ENCODE assay signal across 1 cellular context in the genomic region with DNA sequence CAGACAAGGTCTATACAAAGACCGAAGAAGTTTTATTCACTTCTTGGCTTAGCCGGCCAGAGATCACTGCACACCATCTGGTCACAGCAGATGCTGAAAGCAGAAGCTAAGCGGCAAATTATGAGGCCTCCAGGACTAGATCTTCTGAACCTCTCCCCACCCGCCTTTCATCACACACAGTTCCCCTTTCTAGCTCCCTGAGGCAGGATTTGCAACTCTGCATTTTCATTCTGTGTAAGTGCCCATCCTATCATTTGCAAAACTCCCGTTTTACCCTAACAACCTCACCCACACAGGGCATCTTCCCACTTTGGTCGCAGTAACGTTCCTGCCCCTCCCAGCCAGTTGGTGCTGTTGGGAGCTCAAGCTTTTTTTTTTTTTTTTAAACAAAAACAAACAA.
A peak's percentile ranks its signal among the peaks of the same experiment; 100 is the strongest.
TF ChIP-seq lines count a peak whose summit lies in the region.

No MANE protein-coding gene starts in this region.

TF ChIP-seq in K562, 482 proteins besides CTCF, POLR2A, EP300 and RAD21 (continued from another document and continues in another):
- no peak for TF ChIP-seq FOXM1 (IDR thresholded peaks at IDR 0.05; ENCODE audit: low read depth)
- no peak for TF ChIP-seq FOXM1 (CRISPR knock-in tag; IDR thresholded peaks at IDR 0.05; ENCODE audit: low read depth)
- TF ChIP-seq, protein P1, sequence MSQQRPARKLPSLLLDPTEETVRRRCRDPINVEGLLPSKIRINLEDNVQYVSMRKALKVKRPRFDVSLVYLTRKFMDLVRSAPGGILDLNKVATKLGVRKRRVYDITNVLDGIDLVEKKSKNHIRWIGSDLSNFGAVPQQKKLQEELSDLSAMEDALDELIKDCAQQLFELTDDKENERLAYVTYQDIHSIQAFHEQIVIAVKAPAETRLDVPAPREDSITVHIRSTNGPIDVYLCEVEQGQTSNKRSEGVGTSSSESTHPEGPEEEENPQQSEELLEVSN (IDR thresholded peaks at IDR 0.05; ENCODE audit: borderline replicate concordance in 1 of 2, extremely low read depth in 1 of 2, insufficient read depth in 1 of 2, insufficient read length in 1 of 2, low read depth in 1 of 2, low read length in 1 of 2, poor library complexity in 1 of 2, severe bottlenecking in 1 of 2), result peak in 1 of 2 experiments; percentile 49
- TF ChIP-seq SNIP1 (IDR thresholded peaks at IDR 0.05; ENCODE audit: low read depth), result no peak
- TF ChIP-seq ZNF830 (CRISPR knock-in tag; IDR thresholded peaks at IDR 0.05), result no peak
- TF ChIP-seq NEUROD1 (IDR thresholded peaks at IDR 0.05; ENCODE audit: borderline replicate concordance, low read depth, low read length, partially characterized antibody), result no peak
- TF ChIP-seq GATAD2A (IDR thresholded peaks at IDR 0.05), result 0 out of 2 replicates have a peak, but pooled peaks have one; percentile 58
- TF ChIP-seq ESRRB (CRISPR knock-in tag; IDR thresholded peaks at IDR 0.05; ENCODE audit: borderline replicate concordance), result no peak
- TF ChIP-seq, protein P2, sequence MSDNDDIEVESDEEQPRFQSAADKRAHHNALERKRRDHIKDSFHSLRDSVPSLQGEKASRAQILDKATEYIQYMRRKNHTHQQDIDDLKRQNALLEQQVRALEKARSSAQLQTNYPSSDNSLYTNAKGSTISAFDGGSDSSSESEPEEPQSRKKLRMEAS (CRISPR knock-in tag; IDR thresholded peaks at IDR 0.05), result no peak
- TF ChIP-seq HEY1 (CRISPR knock-in tag; IDR thresholded peaks at IDR 0.05; ENCODE audit: borderline replicate concordance), result no peak
- TF ChIP-seq ZNF121 (CRISPR knock-in tag; conservative IDR thresholded peaks at IDR 0.05), result no peak
- TF ChIP-seq PCBP2 (IDR thresholded peaks at IDR 0.05; ENCODE audit: low read depth, low read length, poor library complexity, severe bottlenecking), result no peak
- no peak for TF ChIP-seq RBM39 (optimal IDR thresholded peaks at IDR 0.05; ENCODE audit: low read depth, low read length)
- TF ChIP-seq, protein P3, sequence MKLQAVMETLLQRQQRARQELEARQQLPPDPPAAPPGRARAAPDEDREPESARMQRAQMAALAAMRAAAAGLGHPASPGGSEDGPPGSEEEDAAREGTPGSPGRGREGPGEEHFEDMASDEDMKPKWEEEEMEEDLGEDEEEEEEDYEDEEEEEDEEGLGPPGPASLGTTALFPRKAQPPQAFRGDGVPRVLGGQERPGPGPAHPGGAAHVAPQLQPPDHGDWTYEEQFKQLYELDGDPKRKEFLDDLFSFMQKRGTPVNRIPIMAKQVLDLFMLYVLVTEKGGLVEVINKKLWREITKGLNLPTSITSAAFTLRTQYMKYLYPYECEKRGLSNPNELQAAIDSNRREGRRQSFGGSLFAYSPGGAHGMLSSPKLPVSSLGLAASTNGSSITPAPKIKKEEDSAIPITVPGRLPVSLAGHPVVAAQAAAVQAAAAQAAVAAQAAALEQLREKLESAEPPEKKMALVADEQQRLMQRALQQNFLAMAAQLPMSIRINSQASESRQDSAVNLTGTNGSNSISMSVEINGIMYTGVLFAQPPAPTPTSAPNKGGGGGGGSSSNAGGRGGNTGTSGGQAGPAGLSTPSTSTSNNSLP (IDR thresholded peaks at IDR 0.05; ENCODE audit: borderline replicate concordance, low read depth, low read length), result no peak
- TF ChIP-seq, protein P4, sequence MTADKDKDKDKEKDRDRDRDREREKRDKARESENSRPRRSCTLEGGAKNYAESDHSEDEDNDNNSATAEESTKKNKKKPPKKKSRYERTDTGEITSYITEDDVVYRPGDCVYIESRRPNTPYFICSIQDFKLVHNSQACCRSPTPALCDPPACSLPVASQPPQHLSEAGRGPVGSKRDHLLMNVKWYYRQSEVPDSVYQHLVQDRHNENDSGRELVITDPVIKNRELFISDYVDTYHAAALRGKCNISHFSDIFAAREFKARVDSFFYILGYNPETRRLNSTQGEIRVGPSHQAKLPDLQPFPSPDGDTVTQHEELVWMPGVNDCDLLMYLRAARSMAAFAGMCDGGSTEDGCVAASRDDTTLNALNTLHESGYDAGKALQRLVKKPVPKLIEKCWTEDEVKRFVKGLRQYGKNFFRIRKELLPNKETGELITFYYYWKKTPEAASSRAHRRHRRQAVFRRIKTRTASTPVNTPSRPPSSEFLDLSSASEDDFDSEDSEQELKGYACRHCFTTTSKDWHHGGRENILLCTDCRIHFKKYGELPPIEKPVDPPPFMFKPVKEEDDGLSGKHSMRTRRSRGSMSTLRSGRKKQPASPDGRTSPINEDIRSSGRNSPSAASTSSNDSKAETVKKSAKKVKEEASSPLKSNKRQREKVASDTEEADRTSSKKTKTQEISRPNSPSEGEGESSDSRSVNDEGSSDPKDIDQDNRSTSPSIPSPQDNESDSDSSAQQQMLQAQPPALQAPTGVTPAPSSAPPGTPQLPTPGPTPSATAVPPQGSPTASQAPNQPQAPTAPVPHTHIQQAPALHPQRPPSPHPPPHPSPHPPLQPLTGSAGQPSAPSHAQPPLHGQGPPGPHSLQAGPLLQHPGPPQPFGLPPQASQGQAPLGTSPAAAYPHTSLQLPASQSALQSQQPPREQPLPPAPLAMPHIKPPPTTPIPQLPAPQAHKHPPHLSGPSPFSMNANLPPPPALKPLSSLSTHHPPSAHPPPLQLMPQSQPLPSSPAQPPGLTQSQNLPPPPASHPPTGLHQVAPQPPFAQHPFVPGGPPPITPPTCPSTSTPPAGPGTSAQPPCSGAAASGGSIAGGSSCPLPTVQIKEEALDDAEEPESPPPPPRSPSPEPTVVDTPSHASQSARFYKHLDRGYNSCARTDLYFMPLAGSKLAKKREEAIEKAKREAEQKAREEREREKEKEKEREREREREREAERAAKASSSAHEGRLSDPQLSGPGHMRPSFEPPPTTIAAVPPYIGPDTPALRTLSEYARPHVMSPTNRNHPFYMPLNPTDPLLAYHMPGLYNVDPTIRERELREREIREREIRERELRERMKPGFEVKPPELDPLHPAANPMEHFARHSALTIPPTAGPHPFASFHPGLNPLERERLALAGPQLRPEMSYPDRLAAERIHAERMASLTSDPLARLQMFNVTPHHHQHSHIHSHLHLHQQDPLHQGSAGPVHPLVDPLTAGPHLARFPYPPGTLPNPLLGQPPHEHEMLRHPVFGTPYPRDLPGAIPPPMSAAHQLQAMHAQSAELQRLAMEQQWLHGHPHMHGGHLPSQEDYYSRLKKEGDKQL (CRISPR knock-in tag; IDR thresholded peaks at IDR 0.05; ENCODE audit: borderline replicate concordance), result no peak
- TF ChIP-seq, protein P5, sequence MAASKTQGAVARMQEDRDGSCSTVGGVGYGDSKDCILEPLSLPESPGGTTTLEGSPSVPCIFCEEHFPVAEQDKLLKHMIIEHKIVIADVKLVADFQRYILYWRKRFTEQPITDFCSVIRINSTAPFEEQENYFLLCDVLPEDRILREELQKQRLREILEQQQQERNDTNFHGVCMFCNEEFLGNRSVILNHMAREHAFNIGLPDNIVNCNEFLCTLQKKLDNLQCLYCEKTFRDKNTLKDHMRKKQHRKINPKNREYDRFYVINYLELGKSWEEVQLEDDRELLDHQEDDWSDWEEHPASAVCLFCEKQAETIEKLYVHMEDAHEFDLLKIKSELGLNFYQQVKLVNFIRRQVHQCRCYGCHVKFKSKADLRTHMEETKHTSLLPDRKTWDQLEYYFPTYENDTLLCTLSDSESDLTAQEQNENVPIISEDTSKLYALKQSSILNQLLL (CRISPR knock-in tag; IDR thresholded peaks at IDR 0.05; ENCODE audit: borderline replicate concordance), result no peak
- no peak for TF ChIP-seq ETS2 (tag; IDR thresholded peaks at IDR 0.05; ENCODE audit: borderline replicate concordance, poor library complexity, severe bottlenecking)
- TF ChIP-seq, protein P6, sequence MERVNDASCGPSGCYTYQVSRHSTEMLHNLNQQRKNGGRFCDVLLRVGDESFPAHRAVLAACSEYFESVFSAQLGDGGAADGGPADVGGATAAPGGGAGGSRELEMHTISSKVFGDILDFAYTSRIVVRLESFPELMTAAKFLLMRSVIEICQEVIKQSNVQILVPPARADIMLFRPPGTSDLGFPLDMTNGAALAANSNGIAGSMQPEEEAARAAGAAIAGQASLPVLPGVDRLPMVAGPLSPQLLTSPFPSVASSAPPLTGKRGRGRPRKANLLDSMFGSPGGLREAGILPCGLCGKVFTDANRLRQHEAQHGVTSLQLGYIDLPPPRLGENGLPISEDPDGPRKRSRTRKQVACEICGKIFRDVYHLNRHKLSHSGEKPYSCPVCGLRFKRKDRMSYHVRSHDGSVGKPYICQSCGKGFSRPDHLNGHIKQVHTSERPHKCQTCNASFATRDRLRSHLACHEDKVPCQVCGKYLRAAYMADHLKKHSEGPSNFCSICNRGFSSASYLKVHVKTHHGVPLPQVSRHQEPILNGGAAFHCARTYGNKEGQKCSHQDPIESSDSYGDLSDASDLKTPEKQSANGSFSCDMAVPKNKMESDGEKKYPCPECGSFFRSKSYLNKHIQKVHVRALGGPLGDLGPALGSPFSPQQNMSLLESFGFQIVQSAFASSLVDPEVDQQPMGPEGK (CRISPR knock-in tag; IDR thresholded peaks at IDR 0.05; ENCODE audit: borderline replicate concordance), result no peak
- TF ChIP-seq, protein P7, sequence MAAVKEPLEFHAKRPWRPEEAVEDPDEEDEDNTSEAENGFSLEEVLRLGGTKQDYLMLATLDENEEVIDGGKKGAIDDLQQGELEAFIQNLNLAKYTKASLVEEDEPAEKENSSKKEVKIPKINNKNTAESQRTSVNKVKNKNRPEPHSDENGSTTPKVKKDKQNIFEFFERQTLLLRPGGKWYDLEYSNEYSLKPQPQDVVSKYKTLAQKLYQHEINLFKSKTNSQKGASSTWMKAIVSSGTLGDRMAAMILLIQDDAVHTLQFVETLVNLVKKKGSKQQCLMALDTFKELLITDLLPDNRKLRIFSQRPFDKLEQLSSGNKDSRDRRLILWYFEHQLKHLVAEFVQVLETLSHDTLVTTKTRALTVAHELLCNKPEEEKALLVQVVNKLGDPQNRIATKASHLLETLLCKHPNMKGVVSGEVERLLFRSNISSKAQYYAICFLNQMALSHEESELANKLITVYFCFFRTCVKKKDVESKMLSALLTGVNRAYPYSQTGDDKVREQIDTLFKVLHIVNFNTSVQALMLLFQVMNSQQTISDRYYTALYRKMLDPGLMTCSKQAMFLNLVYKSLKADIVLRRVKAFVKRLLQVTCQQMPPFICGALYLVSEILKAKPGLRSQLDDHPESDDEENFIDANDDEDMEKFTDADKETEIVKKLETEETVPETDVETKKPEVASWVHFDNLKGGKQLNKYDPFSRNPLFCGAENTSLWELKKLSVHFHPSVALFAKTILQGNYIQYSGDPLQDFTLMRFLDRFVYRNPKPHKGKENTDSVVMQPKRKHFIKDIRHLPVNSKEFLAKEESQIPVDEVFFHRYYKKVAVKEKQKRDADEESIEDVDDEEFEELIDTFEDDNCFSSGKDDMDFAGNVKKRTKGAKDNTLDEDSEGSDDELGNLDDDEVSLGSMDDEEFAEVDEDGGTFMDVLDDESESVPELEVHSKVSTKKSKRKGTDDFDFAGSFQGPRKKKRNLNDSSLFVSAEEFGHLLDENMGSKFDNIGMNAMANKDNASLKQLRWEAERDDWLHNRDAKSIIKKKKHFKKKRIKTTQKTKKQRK (IDR thresholded peaks at IDR 0.05; ENCODE audit: borderline replicate concordance, low read depth, low read length), result no peak
- TF ChIP-seq ZNF274 (IDR thresholded peaks at IDR 0.05; ENCODE audit: borderline replicate concordance, low read depth, low read length), result no peak
- TF ChIP-seq, protein P8, sequence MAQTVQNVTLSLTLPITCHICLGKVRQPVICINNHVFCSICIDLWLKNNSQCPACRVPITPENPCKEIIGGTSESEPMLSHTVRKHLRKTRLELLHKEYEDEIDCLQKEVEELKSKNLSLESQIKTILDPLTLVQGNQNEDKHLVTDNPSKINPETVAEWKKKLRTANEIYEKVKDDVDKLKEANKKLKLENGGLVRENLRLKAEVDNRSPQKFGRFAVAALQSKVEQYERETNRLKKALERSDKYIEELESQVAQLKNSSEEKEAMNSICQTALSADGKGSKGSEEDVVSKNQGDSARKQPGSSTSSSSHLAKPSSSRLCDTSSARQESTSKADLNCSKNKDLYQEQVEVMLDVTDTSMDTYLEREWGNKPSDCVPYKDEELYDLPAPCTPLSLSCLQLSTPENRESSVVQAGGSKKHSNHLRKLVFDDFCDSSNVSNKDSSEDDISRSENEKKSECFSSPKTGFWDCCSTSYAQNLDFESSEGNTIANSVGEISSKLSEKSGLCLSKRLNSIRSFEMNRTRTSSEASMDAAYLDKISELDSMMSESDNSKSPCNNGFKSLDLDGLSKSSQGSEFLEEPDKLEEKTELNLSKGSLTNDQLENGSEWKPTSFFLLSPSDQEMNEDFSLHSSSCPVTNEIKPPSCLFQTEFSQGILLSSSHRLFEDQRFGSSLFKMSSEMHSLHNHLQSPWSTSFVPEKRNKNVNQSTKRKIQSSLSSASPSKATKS (CRISPR knock-in tag; IDR thresholded peaks at IDR 0.05), result no peak
- TF ChIP-seq, protein P9, sequence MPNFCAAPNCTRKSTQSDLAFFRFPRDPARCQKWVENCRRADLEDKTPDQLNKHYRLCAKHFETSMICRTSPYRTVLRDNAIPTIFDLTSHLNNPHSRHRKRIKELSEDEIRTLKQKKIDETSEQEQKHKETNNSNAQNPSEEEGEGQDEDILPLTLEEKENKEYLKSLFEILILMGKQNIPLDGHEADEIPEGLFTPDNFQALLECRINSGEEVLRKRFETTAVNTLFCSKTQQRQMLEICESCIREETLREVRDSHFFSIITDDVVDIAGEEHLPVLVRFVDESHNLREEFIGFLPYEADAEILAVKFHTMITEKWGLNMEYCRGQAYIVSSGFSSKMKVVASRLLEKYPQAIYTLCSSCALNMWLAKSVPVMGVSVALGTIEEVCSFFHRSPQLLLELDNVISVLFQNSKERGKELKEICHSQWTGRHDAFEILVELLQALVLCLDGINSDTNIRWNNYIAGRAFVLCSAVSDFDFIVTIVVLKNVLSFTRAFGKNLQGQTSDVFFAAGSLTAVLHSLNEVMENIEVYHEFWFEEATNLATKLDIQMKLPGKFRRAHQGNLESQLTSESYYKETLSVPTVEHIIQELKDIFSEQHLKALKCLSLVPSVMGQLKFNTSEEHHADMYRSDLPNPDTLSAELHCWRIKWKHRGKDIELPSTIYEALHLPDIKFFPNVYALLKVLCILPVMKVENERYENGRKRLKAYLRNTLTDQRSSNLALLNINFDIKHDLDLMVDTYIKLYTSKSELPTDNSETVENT (CRISPR knock-in tag; IDR thresholded peaks at IDR 0.05), result no peak
- peak; percentile 80 for TF ChIP-seq LEF1 (IDR thresholded peaks at IDR 0.05)
- no peak for TF ChIP-seq CAMTA2 (CRISPR knock-in tag; conservative IDR thresholded peaks at IDR 0.05)
- TF ChIP-seq, protein P10, sequence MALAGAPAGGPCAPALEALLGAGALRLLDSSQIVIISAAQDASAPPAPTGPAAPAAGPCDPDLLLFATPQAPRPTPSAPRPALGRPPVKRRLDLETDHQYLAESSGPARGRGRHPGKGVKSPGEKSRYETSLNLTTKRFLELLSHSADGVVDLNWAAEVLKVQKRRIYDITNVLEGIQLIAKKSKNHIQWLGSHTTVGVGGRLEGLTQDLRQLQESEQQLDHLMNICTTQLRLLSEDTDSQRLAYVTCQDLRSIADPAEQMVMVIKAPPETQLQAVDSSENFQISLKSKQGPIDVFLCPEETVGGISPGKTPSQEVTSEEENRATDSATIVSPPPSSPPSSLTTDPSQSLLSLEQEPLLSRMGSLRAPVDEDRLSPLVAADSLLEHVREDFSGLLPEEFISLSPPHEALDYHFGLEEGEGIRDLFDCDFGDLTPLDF (CRISPR knock-in tag; IDR thresholded peaks at IDR 0.05), result no peak
- TF ChIP-seq, protein P11, sequence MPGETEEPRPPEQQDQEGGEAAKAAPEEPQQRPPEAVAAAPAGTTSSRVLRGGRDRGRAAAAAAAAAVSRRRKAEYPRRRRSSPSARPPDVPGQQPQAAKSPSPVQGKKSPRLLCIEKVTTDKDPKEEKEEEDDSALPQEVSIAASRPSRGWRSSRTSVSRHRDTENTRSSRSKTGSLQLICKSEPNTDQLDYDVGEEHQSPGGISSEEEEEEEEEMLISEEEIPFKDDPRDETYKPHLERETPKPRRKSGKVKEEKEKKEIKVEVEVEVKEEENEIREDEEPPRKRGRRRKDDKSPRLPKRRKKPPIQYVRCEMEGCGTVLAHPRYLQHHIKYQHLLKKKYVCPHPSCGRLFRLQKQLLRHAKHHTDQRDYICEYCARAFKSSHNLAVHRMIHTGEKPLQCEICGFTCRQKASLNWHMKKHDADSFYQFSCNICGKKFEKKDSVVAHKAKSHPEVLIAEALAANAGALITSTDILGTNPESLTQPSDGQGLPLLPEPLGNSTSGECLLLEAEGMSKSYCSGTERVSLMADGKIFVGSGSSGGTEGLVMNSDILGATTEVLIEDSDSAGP (CRISPR knock-in tag; IDR thresholded peaks at IDR 0.05), result no peak
- no peak for TF ChIP-seq TRIM28 (IDR thresholded peaks at IDR 0.05)
